Comparison of ENCODE assay signal across 9 cellular contexts in the genomic region with DNA sequence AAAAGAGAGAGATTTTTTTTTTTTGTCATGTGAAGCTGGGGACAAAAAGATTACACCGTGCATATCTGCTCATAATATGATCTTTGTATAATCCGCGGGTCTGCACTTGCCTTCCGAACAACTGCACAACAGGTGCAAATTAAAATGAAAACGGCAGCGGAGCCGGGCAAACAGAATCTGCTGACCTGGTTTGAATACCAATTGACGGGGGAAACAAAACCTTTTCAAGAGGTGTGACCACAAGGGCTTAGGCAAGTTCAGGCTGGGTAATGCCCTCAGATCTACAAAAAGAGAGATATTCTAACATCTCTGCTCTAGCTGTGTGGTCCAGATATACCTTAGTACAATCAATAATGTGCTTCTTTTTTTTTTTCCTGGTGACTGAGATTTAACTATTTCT.
A peak's percentile ranks its signal among the peaks of the same experiment; 100 is the strongest.
DNase-seq lines count a peak whose midpoint lies in the region; ATAC-seq and TF ChIP-seq lines count a peak whose summit lies in the region.
"Had no signal": no experiment of that assay in that cellular context is flagged by ENCODE, and none has a peak within 500 bp of the region (broad histone marks: within the 10 kb centered on the region; RNA-seq: fewer than 3 reads in every experiment).

No MANE protein-coding gene starts in this region.

- H3K4me1 ChIP-seq in liver (ENCODE audit: control insufficient read depth in 4 of 4, insufficient read depth in 4 of 4, low read length in 3 of 4) (no peaks in the 10 kb centered on the region), right lobe of liver (no peaks in the 10 kb centered on the region)

- H3K9ac ChIP-seq in liver (ENCODE audit: low read depth in 1 of 2, low read length in 2 of 2) = no peak overlapping the region

- H3K36me3 Mint-ChIP-seq in natural killer cell = peaks cover 23% of the 10 kb centered on the region
- peaks cover 2% of the 10 kb centered on the region for H3K36me3 Mint-ChIP-seq in activated CD4-positive, alpha-beta memory T cell treated with anti-CD3 and anti-CD28 coated beads for 36 hours

- DNase-seq in right lobe of liver (no peak), natural killer cell (no peak), NCI-H1048 (lab: John Stamatoyannopoulos, UW) (no peak), SIG-M5 treated with dmso at 0.1 percent for 504 hours (lab: John Stamatoyannopoulos, UW; ENCODE audit: unreplicated experiment) (no peak), MV-4-11 (lab: John Stamatoyannopoulos, UW) (no peak)
- DNase-seq in activated CD4-positive, alpha-beta memory T cell treated with anti-CD3 and anti-CD28 coated beads for 36 hours = no peak

- POLR2A ChIA-PET in activated CD4-positive, alpha-beta memory T cell treated with anti-CD3 and anti-CD28 coated beads for 36 hours (lab: Charles Lee) = no interaction called here

- H3K9me3 ChIP-seq in liver (ENCODE audit: control insufficient read depth in 4 of 4, low read length in 3 of 4) (no peaks in the 10 kb centered on the region), right lobe of liver (no peaks in the 10 kb centered on the region)

- H3K27me3 ChIP-seq in liver (ENCODE audit: control insufficient read depth in 4 of 4, insufficient read depth in 4 of 4, low read length in 3 of 4) (no peaks in the 10 kb centered on the region), right lobe of liver (no peaks in the 10 kb centered on the region)

- no peaks in the 10 kb centered on the region for H3K9me3 Mint-ChIP-seq in natural killer cell
- H3K9me3 Mint-ChIP-seq in activated CD4-positive, alpha-beta memory T cell treated with anti-CD3 and anti-CD28 coated beads for 36 hours = no peaks in the 10 kb centered on the region

- TF ChIP-seq RAD21 in liver (IDR thresholded peaks at IDR 0.05) = no peak

- CTCF ChIA-PET in activated CD4-positive, alpha-beta memory T cell treated with anti-CD3 and anti-CD28 coated beads for 36 hours (lab: Charles Lee) = no interaction called here

- no peak for ATAC-seq in right lobe of liver
- peak; percentile 69 to 83 (median 79) for ATAC-seq in natural killer cell

- TF ChIP-seq CTCF in liver (IDR thresholded peaks at IDR 0.05; ENCODE audit: low read depth, low read length, missing input control) (no peak), right lobe of liver (IDR thresholded peaks at IDR 0.05) (no peak), natural killer cell (IDR thresholded peaks at IDR 0.05) (no peak)

- peaks cover 10 to 19% of the 10 kb centered on the region in 2 donors for H3K4me1 Mint-ChIP-seq in natural killer cell
- no peaks in the 10 kb centered on the region for H3K4me1 Mint-ChIP-seq in activated CD4-positive, alpha-beta memory T cell treated with anti-CD3 and anti-CD28 coated beads for 36 hours (ENCODE audit: low read depth)

- intact Hi-C loops in right lobe of liver (cut with DNase I) = no loop called here
- intact Hi-C loops in natural killer cell (cut with micrococcal nuclease) = loop anchor here (5.0 kb wide), 2 partner anchors 46 to 66 kb away; no protein-coding TSS in a partner anchor
- intact Hi-C loops in activated CD4-positive, alpha-beta memory T cell treated with anti-CD3 and anti-CD28 coated beads for 36 hours (cut with micrococcal nuclease) = loop anchor here (2.0 kb wide), 1 partner anchor 23 kb away; no protein-coding TSS in a partner anchor

- TF ChIP-seq POLR2A in right lobe of liver (IDR thresholded peaks at IDR 0.05) = no peak

- H3K27ac ChIP-seq in liver (ENCODE audit: low read depth in 1 of 2, low read length in 2 of 2) (peak overlapping the region; percentile 11 to 42), right lobe of liver (peak overlapping the region in 1 of 3 donors; percentile 27), cingulate gyrus (ENCODE audit: low read depth, low read length) (peak overlapping the region; percentile 82)

- no peaks in the 10 kb centered on the region for H3K27me3 Mint-ChIP-seq in natural killer cell (ENCODE audit: low read depth in 2 of 2)
- H3K27me3 Mint-ChIP-seq in activated CD4-positive, alpha-beta memory T cell treated with anti-CD3 and anti-CD28 coated beads for 36 hours = peaks cover 7% of the 10 kb centered on the region

- no peaks in the 10 kb centered on the region for H3K36me3 ChIP-seq in liver (ENCODE audit: control insufficient read depth in 4 of 4, insufficient read depth in 3 of 4, low read depth in 1 of 4, low read length in 3 of 4)
- H3K36me3 ChIP-seq in right lobe of liver = no peaks in the 10 kb centered on the region

- H3K4me3 ChIP-seq in liver (ENCODE audit: low read depth in 1 of 3, low read length in 3 of 3) (no peak overlapping the region), right lobe of liver (no peak overlapping the region)
- H3K4me3 ChIP-seq: skin epidermis had no signal

- no peak overlapping the region for H3K4me3 Mint-ChIP-seq in natural killer cell
- H3K4me3 Mint-ChIP-seq in activated CD4-positive, alpha-beta memory T cell treated with anti-CD3 and anti-CD28 coated beads for 36 hours = no peak overlapping the region

- 38% methylated on average over 8 of the region's 8 CpGs for whole genome bisulfite sequencing in liver
- 24% methylated on average over 7 of the region's 8 CpGs for WGBS in right lobe of liver (ENCODE audit: insufficient coverage, low coverage, low lambda C conversion rate, missing lambda C conversion rate)

- H3K27ac Mint-ChIP-seq in natural killer cell = no peak overlapping the region
- no peak overlapping the region for H3K27ac Mint-ChIP-seq in activated CD4-positive, alpha-beta memory T cell treated with anti-CD3 and anti-CD28 coated beads for 36 hours

TF ChIP-seq in liver, 16 proteins besides CTCF, POLR2A, EP300 and RAD21:
- TF ChIP-seq FOXA2 (IDR thresholded peaks at IDR 0.05) = no peak
TF ChIP-seq in liver: peak in this region for 0.

Comparison
In these comparisons a context has a peak if more than half of its experiments do, and no peak if none do; other contexts are left out.
1. ATAC-seq: peak in natural killer cell (3 of 3); none in right lobe of liver (0 of 4).
2. intact Hi-C loops: an anchor here in natural killer cell (5.0 kb wide) and activated CD4-positive, alpha-beta memory T cell treated with anti-CD3 and anti-CD28 coated beads for 36 hours (2.0 kb wide); none called in right lobe of liver.